ENCODE assay signal across 1 cellular context in genomic region chr13:77305276-77305675, GRCh38.
TF ChIP-seq lines count a peak whose summit lies in the region.

No MANE protein-coding gene starts in this region.

TF ChIP-seq in GM12878, 131 proteins besides CTCF, POLR2A, EP300 and RAD21 (continued from another document):
- TF ChIP-seq ZBTB11 (CRISPR knock-in tag; IDR thresholded peaks at IDR 0.05) (no peak), SMAD1 (IDR thresholded peaks at IDR 0.05; ENCODE audit: low read depth, partially characterized antibody) (no peak), HSF1 (IDR thresholded peaks at IDR 0.05; ENCODE audit: low read depth, low read length) (no peak), RELB (IDR thresholded peaks at IDR 0.05; ENCODE audit: low read depth) (0 out of 2 replicates have a peak, but pooled peaks have one; percentile 36), MEF2B (IDR thresholded peaks at IDR 0.05; ENCODE audit: partially characterized antibody, poor library complexity, severe bottlenecking) (no peak), ZNF592 (IDR thresholded peaks at IDR 0.05) (no peak), ZBTB40 (IDR thresholded peaks at IDR 0.05; ENCODE audit: borderline replicate concordance) (no peak), BACH1 (IDR thresholded peaks at IDR 0.05; ENCODE audit: borderline replicate concordance) (no peak), ELK1 (IDR thresholded peaks at IDR 0.05; ENCODE audit: low read depth, low read length) (no peak), IKZF2 (IDR thresholded peaks at IDR 0.05) (peak; percentile 19 to 40; a peak in 2 of 4 replicates)
TF ChIP-seq in GM12878: peak in this region for 3.
